2 cellular contexts compared by ENCODE assay signal in the genomic region with DNA sequence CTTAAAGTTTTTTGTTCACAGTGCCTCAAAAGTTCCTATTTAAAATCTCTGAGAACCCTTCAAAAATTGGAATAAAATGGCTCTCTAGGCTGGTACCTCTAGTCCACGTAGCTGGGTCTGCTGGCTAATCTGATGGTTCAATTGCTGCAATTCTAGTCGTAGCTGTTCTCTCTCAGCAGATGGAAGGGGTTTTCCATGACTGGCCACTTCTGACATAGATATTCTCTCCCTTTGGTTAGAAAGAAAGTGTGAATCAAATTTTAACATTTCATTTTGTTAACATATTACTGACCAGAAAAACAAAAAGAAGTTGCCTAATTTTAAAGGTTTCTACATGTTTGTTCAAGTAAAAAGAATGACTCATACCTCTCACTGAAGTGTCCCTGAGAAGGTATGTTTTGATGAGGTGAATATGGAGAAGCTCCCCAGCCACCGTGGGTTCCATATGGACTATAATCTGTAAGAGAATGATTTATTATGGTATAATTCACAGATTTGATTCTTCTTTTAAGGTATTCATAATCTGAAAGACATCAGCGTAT.
TF ChIP-seq lines count a peak whose summit lies in the region.

No MANE protein-coding gene starts in this region.

TF ChIP-seq in SK-N-SH, 30 proteins besides CTCF, POLR2A, EP300 and RAD21:
- TF ChIP-seq, protein P1, sequence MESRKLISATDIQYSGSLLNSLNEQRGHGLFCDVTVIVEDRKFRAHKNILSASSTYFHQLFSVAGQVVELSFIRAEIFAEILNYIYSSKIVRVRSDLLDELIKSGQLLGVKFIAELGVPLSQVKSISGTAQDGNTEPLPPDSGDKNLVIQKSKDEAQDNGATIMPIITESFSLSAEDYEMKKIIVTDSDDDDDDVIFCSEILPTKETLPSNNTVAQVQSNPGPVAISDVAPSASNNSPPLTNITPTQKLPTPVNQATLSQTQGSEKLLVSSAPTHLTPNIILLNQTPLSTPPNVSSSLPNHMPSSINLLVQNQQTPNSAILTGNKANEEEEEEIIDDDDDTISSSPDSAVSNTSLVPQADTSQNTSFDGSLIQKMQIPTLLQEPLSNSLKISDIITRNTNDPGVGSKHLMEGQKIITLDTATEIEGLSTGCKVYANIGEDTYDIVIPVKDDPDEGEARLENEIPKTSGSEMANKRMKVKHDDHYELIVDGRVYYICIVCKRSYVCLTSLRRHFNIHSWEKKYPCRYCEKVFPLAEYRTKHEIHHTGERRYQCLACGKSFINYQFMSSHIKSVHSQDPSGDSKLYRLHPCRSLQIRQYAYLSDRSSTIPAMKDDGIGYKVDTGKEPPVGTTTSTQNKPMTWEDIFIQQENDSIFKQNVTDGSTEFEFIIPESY (IDR thresholded peaks at IDR 0.05; ENCODE audit: borderline replicate concordance, low read depth) = no peak
- TF ChIP-seq SMC3 (IDR thresholded peaks at IDR 0.05; ENCODE audit: low read depth, low read length) (no peak), NFIC (IDR thresholded peaks at IDR 0.05; ENCODE audit: borderline replicate concordance) (no peak), TEAD4 (IDR thresholded peaks at IDR 0.05; ENCODE audit: borderline replicate concordance, insufficient read depth) (no peak), FOXJ3 (CRISPR knock-in tag; IDR thresholded peaks at IDR 0.05) (no peak), JUND (IDR thresholded peaks at IDR 0.05) (no peak), SIN3A (IDR thresholded peaks at IDR 0.05; ENCODE audit: borderline replicate concordance, low read depth, low read length) (no peak), TAF1 (IDR thresholded peaks at IDR 0.05; ENCODE audit: borderline replicate concordance, low read depth, low read length) (no peak), CHD2 (IDR thresholded peaks at IDR 0.05; ENCODE audit: low read length, partially characterized antibody) (no peak), FOSL2 (IDR thresholded peaks at IDR 0.05; ENCODE audit: borderline replicate concordance, low read depth) (no peak)
- TF ChIP-seq, protein P2, sequence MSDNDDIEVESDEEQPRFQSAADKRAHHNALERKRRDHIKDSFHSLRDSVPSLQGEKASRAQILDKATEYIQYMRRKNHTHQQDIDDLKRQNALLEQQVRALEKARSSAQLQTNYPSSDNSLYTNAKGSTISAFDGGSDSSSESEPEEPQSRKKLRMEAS (IDR thresholded peaks at IDR 0.05; ENCODE audit: low read depth) = no peak
- TF ChIP-seq, protein P3, sequence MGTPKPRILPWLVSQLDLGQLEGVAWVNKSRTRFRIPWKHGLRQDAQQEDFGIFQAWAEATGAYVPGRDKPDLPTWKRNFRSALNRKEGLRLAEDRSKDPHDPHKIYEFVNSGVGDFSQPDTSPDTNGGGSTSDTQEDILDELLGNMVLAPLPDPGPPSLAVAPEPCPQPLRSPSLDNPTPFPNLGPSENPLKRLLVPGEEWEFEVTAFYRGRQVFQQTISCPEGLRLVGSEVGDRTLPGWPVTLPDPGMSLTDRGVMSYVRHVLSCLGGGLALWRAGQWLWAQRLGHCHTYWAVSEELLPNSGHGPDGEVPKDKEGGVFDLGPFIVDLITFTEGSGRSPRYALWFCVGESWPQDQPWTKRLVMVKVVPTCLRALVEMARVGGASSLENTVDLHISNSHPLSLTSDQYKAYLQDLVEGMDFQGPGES (IDR thresholded peaks at IDR 0.05; ENCODE audit: low read depth, low read length) = no peak
- TF ChIP-seq, protein P4, sequence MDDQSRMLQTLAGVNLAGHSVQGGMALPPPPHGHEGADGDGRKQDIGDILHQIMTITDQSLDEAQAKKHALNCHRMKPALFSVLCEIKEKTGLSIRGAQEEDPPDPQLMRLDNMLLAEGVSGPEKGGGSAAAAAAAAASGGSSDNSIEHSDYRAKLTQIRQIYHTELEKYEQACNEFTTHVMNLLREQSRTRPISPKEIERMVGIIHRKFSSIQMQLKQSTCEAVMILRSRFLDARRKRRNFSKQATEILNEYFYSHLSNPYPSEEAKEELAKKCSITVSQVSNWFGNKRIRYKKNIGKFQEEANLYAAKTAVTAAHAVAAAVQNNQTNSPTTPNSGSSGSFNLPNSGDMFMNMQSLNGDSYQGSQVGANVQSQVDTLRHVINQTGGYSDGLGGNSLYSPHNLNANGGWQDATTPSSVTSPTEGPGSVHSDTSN (IDR thresholded peaks at IDR 0.05) = no peak
- TF ChIP-seq, protein P5, sequence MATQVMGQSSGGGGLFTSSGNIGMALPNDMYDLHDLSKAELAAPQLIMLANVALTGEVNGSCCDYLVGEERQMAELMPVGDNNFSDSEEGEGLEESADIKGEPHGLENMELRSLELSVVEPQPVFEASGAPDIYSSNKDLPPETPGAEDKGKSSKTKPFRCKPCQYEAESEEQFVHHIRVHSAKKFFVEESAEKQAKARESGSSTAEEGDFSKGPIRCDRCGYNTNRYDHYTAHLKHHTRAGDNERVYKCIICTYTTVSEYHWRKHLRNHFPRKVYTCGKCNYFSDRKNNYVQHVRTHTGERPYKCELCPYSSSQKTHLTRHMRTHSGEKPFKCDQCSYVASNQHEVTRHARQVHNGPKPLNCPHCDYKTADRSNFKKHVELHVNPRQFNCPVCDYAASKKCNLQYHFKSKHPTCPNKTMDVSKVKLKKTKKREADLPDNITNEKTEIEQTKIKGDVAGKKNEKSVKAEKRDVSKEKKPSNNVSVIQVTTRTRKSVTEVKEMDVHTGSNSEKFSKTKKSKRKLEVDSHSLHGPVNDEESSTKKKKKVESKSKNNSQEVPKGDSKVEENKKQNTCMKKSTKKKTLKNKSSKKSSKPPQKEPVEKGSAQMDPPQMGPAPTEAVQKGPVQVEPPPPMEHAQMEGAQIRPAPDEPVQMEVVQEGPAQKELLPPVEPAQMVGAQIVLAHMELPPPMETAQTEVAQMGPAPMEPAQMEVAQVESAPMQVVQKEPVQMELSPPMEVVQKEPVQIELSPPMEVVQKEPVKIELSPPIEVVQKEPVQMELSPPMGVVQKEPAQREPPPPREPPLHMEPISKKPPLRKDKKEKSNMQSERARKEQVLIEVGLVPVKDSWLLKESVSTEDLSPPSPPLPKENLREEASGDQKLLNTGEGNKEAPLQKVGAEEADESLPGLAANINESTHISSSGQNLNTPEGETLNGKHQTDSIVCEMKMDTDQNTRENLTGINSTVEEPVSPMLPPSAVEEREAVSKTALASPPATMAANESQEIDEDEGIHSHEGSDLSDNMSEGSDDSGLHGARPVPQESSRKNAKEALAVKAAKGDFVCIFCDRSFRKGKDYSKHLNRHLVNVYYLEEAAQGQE (IDR thresholded peaks at IDR 0.05; ENCODE audit: low read depth, low read length) = no peak

TF ChIP-seq in HEK293T, 16 proteins besides CTCF, POLR2A, EP300 and RAD21 (continued from another document):
- TF ChIP-seq FOXM1 (IDR thresholded peaks at IDR 0.05; ENCODE audit: borderline replicate concordance) = no peak
- no peak for TF ChIP-seq L3MBTL2 (conservative IDR thresholded peaks at IDR 0.05)
- no peak for TF ChIP-seq SUZ12 (IDR thresholded peaks at IDR 0.05)
- TF ChIP-seq HDGF (IDR thresholded peaks at IDR 0.05; ENCODE audit: borderline replicate concordance) = no peak
